ENCODE assay signal across 8 cellular contexts in genomic region chr6:34249469-34250370, GRCh38. TPM values are rescaled to one million over a fixed set of nuclear protein-coding genes. Genes with fewer than 3 reads are reported as not detected.
DNase-seq lines count a peak whose midpoint lies in the region; ATAC-seq and TF ChIP-seq lines count a peak whose summit lies in the region.

No MANE protein-coding gene starts in this region.

- 57% methylated on average over 20 of the region's 20 CpGs for WGBS in mesenchymal stem cell

- H3K23ac ChIP-seq in mesenchymal stem cell (ENCODE audit: low read length in 2 of 2) = peak overlapping the region in 1 of 2 experiments; percentile 0

- H4K91ac ChIP-seq in mesenchymal stem cell (ENCODE audit: low read length) = peak overlapping the region; percentile 87

- peak overlapping the region in 1 of 2 experiments; percentile 17 for H2BK12ac ChIP-seq in mesenchymal stem cell (ENCODE audit: low read length in 2 of 2)

- peaks cover 6% of the 10 kb centered on the region for H3K79me1 ChIP-seq in mesenchymal stem cell (replicated peaks; ENCODE audit: low read length, poor library complexity, severe bottlenecking)

- H3K9me3 ChIP-seq in mesenchymal stem cell (ENCODE audit: control insufficient read depth, low read length) (no peaks in the 10 kb centered on the region), vagina (no peaks in the 10 kb centered on the region)

- H2AK5ac ChIP-seq in mesenchymal stem cell (ENCODE audit: low read length, severe bottlenecking) = peak overlapping the region; percentile 6

- TF ChIP-seq POLR2A in vagina (IDR thresholded peaks at IDR 0.05) = no peak

- H3K4me1 ChIP-seq in mesenchymal stem cell (ENCODE audit: control insufficient read depth, insufficient read depth, low read depth, low read length) = peaks cover 29% of the 10 kb centered on the region
- H3K4me1 ChIP-seq in vagina = peaks cover 35% of the 10 kb centered on the region

- no peaks in the 10 kb centered on the region for H3K27me3 ChIP-seq in mesenchymal stem cell (ENCODE audit: control insufficient read depth in 1 of 2, insufficient read depth in 1 of 2, low read length in 2 of 2)
- H3K27me3 ChIP-seq in vagina = no peaks in the 10 kb centered on the region

- peak overlapping the region; percentile 94 for H3K9ac ChIP-seq in mesenchymal stem cell (ENCODE audit: low read length)

- H3K4me3 ChIP-seq in AG10803 (ENCODE audit: low read length) = peak overlapping the region; percentile 78
- peak overlapping the region; percentile 61 to 72 for H3K4me3 ChIP-seq in cardiac fibroblast (replicated peaks in 1 of 2; ENCODE audit: low read depth in 2 of 2, low read length in 2 of 2)
- peak overlapping the region; percentile 71 to 94 for H3K4me3 ChIP-seq in mesenchymal stem cell (ENCODE audit: insufficient read depth in 1 of 2, low read depth in 1 of 2, low read length in 2 of 2)
- H3K4me3 ChIP-seq in vagina = peak overlapping the region; percentile 75 to 96

- H3K36me3 ChIP-seq in mesenchymal stem cell (ENCODE audit: control insufficient read depth in 1 of 2, insufficient read depth in 2 of 2, low read depth in 1 of 2, low read length in 2 of 2) = peaks cover 8 to 11% of the 10 kb centered on the region in 2 experiments
- no peaks in the 10 kb centered on the region for H3K36me3 ChIP-seq in vagina

- peak overlapping the region; percentile 51 for H3K4me2 ChIP-seq in mesenchymal stem cell (ENCODE audit: low read length, poor library complexity, severe bottlenecking)

- TF ChIP-seq CTCF in AG10803 (conservative IDR thresholded peaks at IDR 0.05; ENCODE audit: low read length) (no peak), cardiac fibroblast (IDR thresholded peaks at IDR 0.05; ENCODE audit: low read depth, low read length) (no peak), vagina (IDR thresholded peaks at IDR 0.05) (no peak)

- H3K4ac ChIP-seq in mesenchymal stem cell (ENCODE audit: low read depth in 1 of 2, low read length in 2 of 2) = peak overlapping the region; percentile 2 to 86

- peak overlapping the region in 1 of 2 experiments; percentile 45 for H3K14ac ChIP-seq in mesenchymal stem cell (ENCODE audit: low read length in 2 of 2)

- peak overlapping the region; percentile 62 to 88 for H3K18ac ChIP-seq in mesenchymal stem cell (ENCODE audit: low read depth in 1 of 2, low read length in 2 of 2)

- H4K8ac ChIP-seq in mesenchymal stem cell (ENCODE audit: low read length) = peak overlapping the region; percentile 96

- no peak overlapping the region for H2BK120ac ChIP-seq in mesenchymal stem cell (ENCODE audit: low read depth, low read length)

- intact Hi-C loops in vagina (cut with DNase I) = loop anchor here (5.0 kb wide), 2 partner anchors 143 to 163 kb away; partner anchors contain the start of gene NUDT3

- peak overlapping the region; percentile 48 for H2AFZ ChIP-seq in mesenchymal stem cell (ENCODE audit: low read depth, low read length)

- DNase-seq in AG10803 (ENCODE audit: low read depth) (peak; percentile 42), cardiac fibroblast (ENCODE audit: low read depth in 2 of 2) (no peak), mesenchymal stem cell (no peak), vagina (ENCODE audit: extremely low spot score in 2 of 2) (no peak), DMS153 treated with DMSO at 0.1 percent for 48 hours (lab: John Stamatoyannopoulos, UW; ENCODE audit: unreplicated experiment) (no peak)
- no peak for DNase-seq in stimulated activated CD4-positive, alpha-beta T cell treated with anti-CD3 and anti-CD28 coated beads, Interleukin-4, amount 100 ng/mL, for 24 hours

- peak overlapping the region; percentile 40 for H3K27ac ChIP-seq in mesenchymal stem cell (ENCODE audit: low read length, poor library complexity, severe bottlenecking)
- peak overlapping the region; percentile 99 for H3K27ac ChIP-seq in vagina

- H2BK15ac ChIP-seq in mesenchymal stem cell (ENCODE audit: low read depth, poor library complexity, severe bottlenecking) = peak overlapping the region; percentile 97

- H2BK5ac ChIP-seq in mesenchymal stem cell (ENCODE audit: low read depth, low read length, poor library complexity, severe bottlenecking) = no peak overlapping the region

- ATAC-seq in GM19397 (IDR thresholded peaks at IDR 0.05; ENCODE audit: unreplicated experiment) (peak; percentile 28), HG03565 (IDR thresholded peaks at IDR 0.05; ENCODE audit: unreplicated experiment) (peak; percentile 9)

RNA-seq across cellular contexts. Expression of gene SMIM29, which starts 0.9 kb away (rescaled TPM):
- polyA plus RNA-seq in mesenchymal stem cell (2013, experiment 1 of 2) = 47.1 TPM
- 50.5 TPM for polyA plus RNA-seq in mesenchymal stem cell (2013, experiment 2 of 2)
- 22.3 TPM for total RNA-seq in vagina

RNA-seq across cellular contexts. Expression of gene HMGA1, which starts 13.0 kb away (rescaled TPM):
- 544 TPM for polyA plus RNA-seq in mesenchymal stem cell (2013, experiment 1 of 2)
- polyA plus RNA-seq in mesenchymal stem cell (2013, experiment 2 of 2) = 524 TPM
- total RNA-seq in vagina = 65.6 TPM
